Comparison of ENCODE assay signal across 28 cellular contexts in the genomic region with DNA sequence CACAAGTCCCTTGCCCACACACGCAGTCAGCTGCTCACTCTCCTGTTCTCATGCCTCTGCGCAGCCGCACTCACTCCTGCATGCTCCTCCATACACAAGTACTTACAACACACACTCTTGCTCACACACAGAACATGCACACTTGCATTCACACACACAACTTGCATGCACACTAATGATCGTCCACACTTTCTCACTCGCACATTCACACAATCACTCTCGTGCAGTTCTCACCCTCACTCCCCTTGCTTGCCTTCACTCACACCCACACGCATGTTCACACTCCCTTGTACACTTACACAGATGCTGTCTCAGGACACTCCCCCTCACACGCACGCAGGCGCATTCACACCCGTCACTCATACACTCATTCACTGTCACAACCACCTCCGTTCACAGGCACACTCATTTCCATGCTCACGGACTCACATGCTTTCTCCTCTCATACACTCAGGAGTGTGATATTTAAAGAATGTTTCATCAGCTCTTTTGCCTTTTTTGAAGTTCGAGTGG. TPM values are rescaled to one million over a fixed set of nuclear protein-coding genes. Genes with fewer than 3 reads are reported as not detected.
DNase-seq lines count a peak whose midpoint lies in the region; ATAC-seq, FAIRE-seq and TF ChIP-seq lines count a peak whose summit lies in the region.
"Had no signal": no experiment of that assay in that cellular context is flagged by ENCODE, and none has a peak within 500 bp of the region (broad histone marks: within the 10 kb centered on the region; RNA-seq: fewer than 3 reads in every experiment).

No MANE protein-coding gene starts in this region.

- H3K27me3 ChIP-seq in bronchial epithelial cell (ENCODE audit: control insufficient read depth, insufficient read depth, low read length) (peaks cover 2% of the 10 kb centered on the region), stomach (no peaks in the 10 kb centered on the region)

- no peak overlapping the region for H3K27ac ChIP-seq in stomach
- H3K27ac ChIP-seq: parathyroid adenoma, PC-9 had no signal

- peaks cover 15% of the 10 kb centered on the region for H3K4me1 Mint-ChIP-seq in stimulated activated naive CD8-positive, alpha-beta T cell treated with anti-CD3 and anti-CD28 coated beads, Interleukin-15, Interleukin-2, amounts not matched to agents 100 ng/mL and 50 ng/mL, for 24 hours (ENCODE audit: low read depth)
- peaks cover 55% of the 10 kb centered on the region for H3K4me1 Mint-ChIP-seq in osteocyte (ENCODE audit: unreplicated experiment)
- H3K4me1 Mint-ChIP-seq: CD4-positive, CD25-positive, alpha-beta regulatory T cell; central memory CD8-positive, alpha-beta T cell had no signal

- DNase-seq in stimulated activated naive CD8-positive, alpha-beta T cell treated with anti-CD3 and anti-CD28 coated beads, Interleukin-15, Interleukin-2, amounts not matched to agents 100 U/mL and 50 U/mL, for 24 hours, result no peak
- DNase-seq in bronchial epithelial cell (ENCODE audit: low read depth), result no peak
- no peak for DNase-seq in osteocyte (ENCODE audit: extremely low spot score, unreplicated experiment)
- no peak for DNase-seq in NCI-H1105 treated with DMSO at 0.1 percent for 48 hours (lab: John Stamatoyannopoulos, UW)
- no peak for DNase-seq in NCI-H146 treated with DMSO at 0.1 percent for 48 hours (lab: John Stamatoyannopoulos, UW; ENCODE audit: unreplicated experiment)
- no peak for DNase-seq in mucosa of gallbladder (ENCODE audit: low spot score)
- no peak for DNase-seq in stomach
- DNase-seq: 8988T; activated T-cell treated with anti-CD3 and anti-CD28 coated beads, Interleukin-2, amount 50 U/mL, for 24 hours; Calu3; CD4-positive, CD25-positive, alpha-beta regulatory T cell; DMS79 treated with DMSO at 0.1 percent for 48 hours; GF-D8; GOT3; MV-4-11; NCI-H146; NCI-H2107; NCI-H345; NCI-H69; PC-9; SK-N-SH; small intestine; stimulated activated naive CD4-positive, alpha-beta T cell treated with Interleukin-2 at 50 U/mL for 16 hours had no signal

- no peak for TF ChIP-seq POLR2A in stomach (IDR thresholded peaks at IDR 0.05)

- H3K9me3 ChIP-seq in stomach, result no peaks in the 10 kb centered on the region
- H3K9me3 ChIP-seq: SK-N-SH had no signal

- FAIRE-seq in bronchial epithelial cell (lab: Jason Lieb, UNC), result peak; percentile 55
- FAIRE-seq: astrocyte, small intestine had no signal

- TF ChIP-seq CTCF in bronchial epithelial cell (IDR thresholded peaks at IDR 0.05; ENCODE audit: insufficient read depth, low read length, severe bottlenecking) (no peak), osteocyte (IDR thresholded peaks at IDR 0.05) (no peak), stomach (IDR thresholded peaks at IDR 0.05) (no peak)

- H3K9me3 Mint-ChIP-seq in stimulated activated naive CD8-positive, alpha-beta T cell treated with anti-CD3 and anti-CD28 coated beads, Interleukin-15, Interleukin-2, amounts not matched to agents 100 ng/mL and 50 ng/mL, for 24 hours, result no peaks in the 10 kb centered on the region
- no peaks in the 10 kb centered on the region for H3K9me3 Mint-ChIP-seq in osteocyte (ENCODE audit: unreplicated experiment)
- H3K9me3 Mint-ChIP-seq: activated T-cell treated with anti-CD3 and anti-CD28 coated beads, Interleukin-2, amount 50 U/mL, for 24 hours; central memory CD8-positive, alpha-beta T cell had no signal

- no peak overlapping the region for H3K4me3 Mint-ChIP-seq in stimulated activated naive CD8-positive, alpha-beta T cell treated with anti-CD3 and anti-CD28 coated beads, Interleukin-15, Interleukin-2, amounts not matched to agents 100 ng/mL and 50 ng/mL, for 24 hours
- no peak overlapping the region for H3K4me3 Mint-ChIP-seq in osteocyte (ENCODE audit: unreplicated experiment)
- H3K4me3 Mint-ChIP-seq: activated T-cell treated with anti-CD3 and anti-CD28 coated beads, Interleukin-2, amount 50 U/mL, for 24 hours; CD4-positive, CD25-positive, alpha-beta regulatory T cell; central memory CD8-positive, alpha-beta T cell had no signal

- H3K36me3 Mint-ChIP-seq in stimulated activated naive CD8-positive, alpha-beta T cell treated with anti-CD3 and anti-CD28 coated beads, Interleukin-15, Interleukin-2, amounts not matched to agents 100 ng/mL and 50 ng/mL, for 24 hours (ENCODE audit: low read depth), result peaks cover 5% of the 10 kb centered on the region
- peaks cover 11% of the 10 kb centered on the region for H3K36me3 Mint-ChIP-seq in osteocyte (ENCODE audit: unreplicated experiment)

- H3K4me3 ChIP-seq in bronchial epithelial cell (ENCODE audit: low read depth, low read length), result no peak overlapping the region
- no peak overlapping the region for H3K4me3 ChIP-seq in stomach
- H3K4me3 ChIP-seq: PC-9 had no signal

- WGBS in stomach, 5 donors, result 95 to 98% (median 97%) methylated on average over 14 of the region's 14 CpGs

- no peaks in the 10 kb centered on the region for H3K4me1 ChIP-seq in stomach
- H3K4me1 ChIP-seq: parathyroid adenoma had no signal

- intact Hi-C loops in stomach (cut with DNase I; ENCODE audit: low total_unique reads), result no loop called here

- H3K36me3 ChIP-seq in bronchial epithelial cell (ENCODE audit: control insufficient read depth, insufficient read depth, low read length), result no peaks in the 10 kb centered on the region
- H3K36me3 ChIP-seq in stomach, result no peaks in the 10 kb centered on the region

- no peak for ATAC-seq in stimulated activated naive CD8-positive, alpha-beta T cell treated with anti-CD3 and anti-CD28 coated beads, Interleukin-15, Interleukin-2, amounts not matched to agents 100 U/mL and 50 U/mL, for 24 hours

- no peak for TF ChIP-seq EP300 in stomach (IDR thresholded peaks at IDR 0.05)

- H3K27me3 Mint-ChIP-seq in stimulated activated naive CD8-positive, alpha-beta T cell treated with anti-CD3 and anti-CD28 coated beads, Interleukin-15, Interleukin-2, amounts not matched to agents 100 ng/mL and 50 ng/mL, for 24 hours, result no peaks in the 10 kb centered on the region
- no peaks in the 10 kb centered on the region for H3K27me3 Mint-ChIP-seq in osteocyte (ENCODE audit: unreplicated experiment)
- H3K27me3 Mint-ChIP-seq: activated T-cell treated with anti-CD3 and anti-CD28 coated beads, Interleukin-2, amount 50 U/mL, for 24 hours; CD4-positive, CD25-positive, alpha-beta regulatory T cell had no signal

- H3K27ac Mint-ChIP-seq in stimulated activated naive CD8-positive, alpha-beta T cell treated with anti-CD3 and anti-CD28 coated beads, Interleukin-15, Interleukin-2, amounts not matched to agents 100 ng/mL and 50 ng/mL, for 24 hours, result peak overlapping the region; percentile 17
- peak overlapping the region; percentile 16 for H3K27ac Mint-ChIP-seq in osteocyte (ENCODE audit: unreplicated experiment)
- H3K27ac Mint-ChIP-seq: activated T-cell treated with anti-CD3 and anti-CD28 coated beads, Interleukin-2, amount 50 U/mL, for 24 hours; CD4-positive, CD25-positive, alpha-beta regulatory T cell had no signal

RNA-seq across cellular contexts. Expression of gene LYPD6B, which starts 36.1 kb away (rescaled TPM):
- total RNA-seq in bronchial epithelial cell, result 14.7 and 34.2 TPM in 2 replicates
- total RNA-seq in osteocyte, result 13.5 and 14.5 TPM in 2 replicates
- 98.5 TPM for total RNA-seq in mucosa of gallbladder
- total RNA-seq in stomach, result 10 to 100 TPM in 4 of 5 donors, not detected in 1; 14.7 to 88.7 (median 36.4) TPM
- polyA plus RNA-seq in stomach, result 10 to 100 TPM; 10.9 to 74.1 (median 20.5) TPM
- total RNA-seq: CD4-positive, CD25-positive, alpha-beta regulatory T cell; T-helper 1 cell treated with Interleukin-12 subunit alpha and Interleukin-12 subunit beta and Interleukin-4 antibody, amounts not matched to agents 30 ng/mL and 1 ng/mL, for 36 hours had no signal
- polyA plus RNA-seq: CD4-positive, CD25-positive, alpha-beta regulatory T cell had no signal
